In genomic region chr5:53820119-53820801, GRCh38 we compare ENCODE assay signal across 12 cellular contexts.
DNase-seq lines count a peak whose midpoint lies in the region; ATAC-seq and TF ChIP-seq lines count a peak whose summit lies in the region.
"Had no signal": no experiment of that assay in that cellular context is flagged by ENCODE, and none has a peak within 500 bp of the region (broad histone marks: within the 10 kb centered on the region; RNA-seq: fewer than 3 reads in every experiment).

No MANE protein-coding gene starts in this region.

- no peaks in the 10 kb centered on the region for H3K9me3 Mint-ChIP-seq in natural killer cell treated with Interleukin-12 subunit alpha and Interleukin-12 subunit beta and Interleukin-15 and Interleukin-18, amount 100 ng/mL, for 72 hours

- no peaks in the 10 kb centered on the region for H4K20me1 ChIP-seq in KMS-11 (ENCODE audit: insufficient read depth)
- H4K20me1 ChIP-seq: BLaER1 had no signal

- H3K36me3 ChIP-seq in KMS-11 (ENCODE audit: insufficient read depth), result no peaks in the 10 kb centered on the region
- H3K36me3 ChIP-seq: BLaER1, cardiac muscle cell, WERI-Rb-1 had no signal

- H2AFZ ChIP-seq in KMS-11 (ENCODE audit: low read depth), result peak overlapping the region; percentile 15; the same call in 1 of the 2 replicates

- H3K27ac Mint-ChIP-seq in natural killer cell treated with Interleukin-12 subunit alpha and Interleukin-12 subunit beta and Interleukin-15 and Interleukin-18, amount 100 ng/mL, for 72 hours, result no peak overlapping the region

- peak overlapping the region; percentile 42; the same call in 1 of the 2 replicates for H3K27ac ChIP-seq in KMS-11
- H3K27ac ChIP-seq: BLaER1, cardiac muscle cell, WERI-Rb-1 had no signal

- no peaks in the 10 kb centered on the region for H3K79me2 ChIP-seq in KMS-11 (ENCODE audit: insufficient read depth, low read depth)

- DNase-seq in LoVo (ENCODE audit: low spot score), result no peak
- DNase-seq in activated CD4-positive, CD25-positive, alpha-beta regulatory T cell treated with anti-CD3 and anti-CD28 coated beads, Interleukin-2, amount 50 U/mL, for 72 hours, result no peak
- no peak for DNase-seq in cardiac septum (ENCODE audit: low spot score)
- DNase-seq in natural killer cell treated with Interleukin-12 subunit alpha and Interleukin-12 subunit beta and Interleukin-15 and Interleukin-18, amount 100 ng/mL, for 72 hours (ENCODE audit: low spot score), result no peak
- DNase-seq: NCI-H1930, WERI-Rb-1 had no signal

- H3K4me2 ChIP-seq in KMS-11, result peak overlapping the region; percentile 52; the same call in 1 of the 2 replicates
- H3K4me2 ChIP-seq: BLaER1 had no signal

- H3K4me1 ChIP-seq in KMS-11 (ENCODE audit: low read depth, poor library complexity, severe bottlenecking), result peaks cover 31% of the 10 kb centered on the region
- H3K4me1 ChIP-seq: BLaER1 had no signal

- H3K4me3 Mint-ChIP-seq in natural killer cell treated with Interleukin-12 subunit alpha and Interleukin-12 subunit beta and Interleukin-15 and Interleukin-18, amount 100 ng/mL, for 72 hours, result no peak overlapping the region

- H3K36me3 Mint-ChIP-seq in natural killer cell treated with Interleukin-12 subunit alpha and Interleukin-12 subunit beta and Interleukin-15 and Interleukin-18, amount 100 ng/mL, for 72 hours, result no peaks in the 10 kb centered on the region

- peak; percentile 63 for ATAC-seq in GM18511 (IDR thresholded peaks at IDR 0.05; ENCODE audit: unreplicated experiment)
- ATAC-seq in GM21367 (IDR thresholded peaks at IDR 0.05; ENCODE audit: unreplicated experiment), result peak; percentile 57
- peak; percentile 37 for ATAC-seq in HG02973 (IDR thresholded peaks at IDR 0.05; ENCODE audit: unreplicated experiment)
- ATAC-seq in natural killer cell treated with Interleukin-12 subunit alpha and Interleukin-12 subunit beta and Interleukin-15 and Interleukin-18, amount 100 ng/mL, for 72 hours, result no peak

- intact Hi-C loops in cardiac septum (cut with DNase I), result no loop called here

- H3K4me1 Mint-ChIP-seq in natural killer cell treated with Interleukin-12 subunit alpha and Interleukin-12 subunit beta and Interleukin-15 and Interleukin-18, amount 100 ng/mL, for 72 hours (ENCODE audit: low read depth in 2 of 2), result no peaks in the 10 kb centered on the region

- H3K27me3 Mint-ChIP-seq in natural killer cell treated with Interleukin-12 subunit alpha and Interleukin-12 subunit beta and Interleukin-15 and Interleukin-18, amount 100 ng/mL, for 72 hours, result peaks cover 8 to 16% of the 10 kb centered on the region in 2 donors

- no peaks in the 10 kb centered on the region for H3K27me3 ChIP-seq in KMS-11 (ENCODE audit: insufficient read depth, low read depth)
- H3K27me3 ChIP-seq: BLaER1 had no signal

- H3K9ac ChIP-seq in KMS-11, result no peak overlapping the region
- H3K9ac ChIP-seq: BLaER1 had no signal

- H3K4me3 ChIP-seq in KMS-11 (IDR thresholded peaks at IDR 0.05; ENCODE audit: insufficient read depth, low read depth, low read length), result no peak overlapping the region
- H3K4me3 ChIP-seq: BLaER1, cardiac muscle cell had no signal

- TF ChIP-seq CTCF in KMS-11 (conservative IDR thresholded peaks at IDR 0.05; ENCODE audit: low read depth, low read length), result no peak

Comparison
In these comparisons a context has a peak if more than half of its experiments do, and no peak if none do; other contexts are left out.
1. ATAC-seq: peak in GM18511 (single experiment), GM21367 (single experiment) and HG02973 (single experiment); none in natural killer cell treated with Interleukin-12 subunit alpha and Interleukin-12 subunit beta and Interleukin-15 and Interleukin-18, amount 100 ng/mL, for 72 hours (0 of 2).